In genomic region chr2:170827841-170828532, GRCh38 we compare ENCODE assay signal across 33 cellular contexts. TPM values are rescaled to one million over a fixed set of nuclear protein-coding genes. Genes with fewer than 3 reads are reported as not detected.
A peak's percentile ranks its signal among the peaks of the same experiment; 100 is the strongest.
DNase-seq lines count a peak whose midpoint lies in the region; FAIRE-seq and TF ChIP-seq lines count a peak whose summit lies in the region.
"Had no signal": no experiment of that assay in that cellular context is flagged by ENCODE, and none has a peak within 500 bp of the region (broad histone marks: within the 10 kb centered on the region; RNA-seq: fewer than 3 reads in every experiment).

No MANE protein-coding gene starts in this region.

- no peak overlapping the region for H3K27ac ChIP-seq in HEK293 (ENCODE audit: extremely low read depth, low read depth, low read length)
- no peak overlapping the region for H3K27ac ChIP-seq in H1 (ENCODE audit: low read depth, low read length)
- no peak overlapping the region for H3K27ac ChIP-seq in osteoblast (ENCODE audit: low read depth, low read length)
- H3K27ac ChIP-seq: BLaER1 had no signal

- H3K23me2 ChIP-seq in H1 (ENCODE audit: low read depth, low read length), result peaks cover 9% of the 10 kb centered on the region; the same call in 1 of the 2 replicates

- H3K18ac ChIP-seq in H1 (ENCODE audit: extremely low read depth, low read length), result no peak overlapping the region

- H3K79me2 ChIP-seq in H1 (ENCODE audit: control insufficient read depth in 1 of 2, insufficient read depth in 2 of 2, low read length in 2 of 2) (no peaks in the 10 kb centered on the region), osteoblast (ENCODE audit: insufficient read depth, low read length) (no peaks in the 10 kb centered on the region)

- no peak overlapping the region for H2BK5ac ChIP-seq in H1 (ENCODE audit: low read depth, low read length)

- H3K27me3 ChIP-seq in H1 (replicated peaks in 1 of 4; ENCODE audit: control insufficient read depth in 3 of 4, extremely low read depth in 1 of 4, insufficient read depth in 3 of 4, low read length in 3 of 4) (peaks cover 8 to 44% (median 36%) of the 10 kb centered on the region in 4 experiments), osteoblast (ENCODE audit: insufficient read depth, low read length) (peaks cover 48% of the 10 kb centered on the region)

- H4K8ac ChIP-seq in H1 (ENCODE audit: extremely low read depth, insufficient read depth, low read length), result no peak overlapping the region

- H3K36me3 ChIP-seq in HEK293 (ENCODE audit: control insufficient read depth in 2 of 2, insufficient read depth in 1 of 2, low read length in 2 of 2) (peaks cover 0 to 19% of the 10 kb centered on the region in 2 experiments; a peak in 2 of 3 replicates), H1 (ENCODE audit: control insufficient read depth in 2 of 4, insufficient read depth in 4 of 4, low read length in 3 of 4) (no peaks in the 10 kb centered on the region; a peak in 1 of 8 replicates), osteoblast (ENCODE audit: insufficient read depth, low read length) (no peaks in the 10 kb centered on the region)
- H3K36me3 ChIP-seq: BE2C, BLaER1 had no signal

- POLR2A ChIA-PET in HEK293 (lab: Yijun Ruan, JAX), result no interaction called here
- POLR2A ChIA-PET in H1 (lab: Charles Lee; ENCODE audit: partially characterized antibody), result no interaction called here

- H3K23ac ChIP-seq in H1 (ENCODE audit: insufficient read length), result no peak overlapping the region

- no peak overlapping the region; the same call in 1 of the 2 replicates for H2BK12ac ChIP-seq in H1 (ENCODE audit: low read depth, low read length)

- no peaks in the 10 kb centered on the region for H3K79me1 ChIP-seq in H1 (ENCODE audit: low read depth, low read length)

- H2AK5ac ChIP-seq in H1 (ENCODE audit: low read depth, low read length), result peak overlapping the region; percentile 93; the same call in 1 of the 2 replicates

- H2BK15ac ChIP-seq in H1 (ENCODE audit: low read length), result no peak overlapping the region

- TF ChIP-seq POLR2A in H1 (IDR thresholded peaks at IDR 0.05; ENCODE audit: control extremely low read depth in 1 of 2, low read depth in 2 of 2, low read length in 2 of 2), result no peak

- FAIRE-seq in H1 (lab: Jason Lieb, UNC), result no peak
- FAIRE-seq: A204.1, GM12878, GM12892, GM18507, GM19239 had no signal

- H3K4me1 ChIP-seq in HEK293 (ENCODE audit: control insufficient read depth, insufficient read depth, low read length) (no peaks in the 10 kb centered on the region), H1 (replicated peaks in 1 of 4; ENCODE audit: control insufficient read depth in 3 of 4, insufficient read depth in 4 of 4, low read length in 3 of 4) (peaks cover 0 to 7% (median 5%) of the 10 kb centered on the region in 4 experiments; a peak in 5 of 7 replicates), osteoblast (ENCODE audit: insufficient read depth, low read length) (no peaks in the 10 kb centered on the region)
- H3K4me1 ChIP-seq: BE2C, BLaER1 had no signal

- no peak for TF ChIP-seq EP300 in H1 (IDR thresholded peaks at IDR 0.05; ENCODE audit: borderline replicate concordance in 1 of 2, low read depth in 2 of 2, low read length in 2 of 2)

- H2AFZ ChIP-seq in H1 (ENCODE audit: low read length) (no peak overlapping the region), osteoblast (ENCODE audit: low read length) (no peak overlapping the region)

- H3K14ac ChIP-seq in H1 (ENCODE audit: insufficient read length), result no peak overlapping the region

- H4K20me1 ChIP-seq in H1 (replicated peaks in 1 of 2; ENCODE audit: control insufficient read depth in 1 of 2, insufficient read depth in 2 of 2, low read length in 2 of 2), result no peaks in the 10 kb centered on the region
- H4K20me1 ChIP-seq in osteoblast (ENCODE audit: insufficient read depth, low read length), result no peaks in the 10 kb centered on the region
- H4K20me1 ChIP-seq: BLaER1 had no signal

- DNase-seq in NAMALWA (ENCODE audit: low spot score) (peak; percentile 19), H1 (ENCODE audit: low read depth in 1 of 2, low spot score in 2 of 2) (no peak), osteoblast (ENCODE audit: insufficient read length, low spot score, missing footprints) (peak; percentile 42), iPS-NIHi7 (ENCODE audit: extremely low spot score) (no peak), NCI-H1436 (lab: John Stamatoyannopoulos, UW) (no peak), NCI-H2171 (lab: John Stamatoyannopoulos, UW) (no peak), HK-2 (ENCODE audit: unreplicated experiment) (no peak)
- DNase-seq: 8988T; ACHN; BE2C; C1 segment of cervical spinal cord; CD4-positive, alpha-beta memory T cell; CD4-positive, CD25-positive, alpha-beta regulatory T cell; CD8-positive, alpha-beta memory T cell; COR-L47; DMS 273 treated with DMSO at 0.1 percent for 48 hours; DMS153; DMS53; DMS79; DND-41; EL; GDM1 had no signal

- H2BK20ac ChIP-seq in H1 (ENCODE audit: low read length), result no peak overlapping the region

- H3K4me2 ChIP-seq in H1 (ENCODE audit: insufficient read depth in 1 of 2, low read depth in 2 of 2, low read length in 2 of 2), result no peak overlapping the region
- H3K4me2 ChIP-seq in osteoblast (ENCODE audit: insufficient read depth, low read length), result no peak overlapping the region
- H3K4me2 ChIP-seq: BLaER1 had no signal

- no peak overlapping the region for H3K9ac ChIP-seq in H1 (replicated peaks in 1 of 4; ENCODE audit: extremely low read depth in 1 of 4, low read depth in 3 of 4, low read length in 3 of 4)
- H3K9ac ChIP-seq: BLaER1 had no signal

- no peak for TF ChIP-seq CTCF in HEK293 (tag by site-specific recombination; IDR thresholded peaks at IDR 0.05)
- TF ChIP-seq CTCF in H1 (IDR thresholded peaks at IDR 0.05; ENCODE audit: control extremely low read depth in 1 of 3, insufficient read depth in 1 of 3, low read depth in 1 of 3, low read length in 3 of 3), result no peak
- TF ChIP-seq CTCF in osteoblast (IDR thresholded peaks at IDR 0.05; ENCODE audit: extremely low read depth, low read depth, low read length), result no peak

- H3K4ac ChIP-seq in H1 (replicated peaks; ENCODE audit: insufficient read length, low read depth, low read length), result no peak overlapping the region

- TF ChIP-seq RAD21 in H1 (IDR thresholded peaks at IDR 0.05 in 1 of 2, conservative IDR thresholded peaks at IDR 0.05 in 1 of 2; ENCODE audit: low read depth in 2 of 2, low read length in 2 of 2), result no peak

- no peak overlapping the region for H3K4me3 ChIP-seq in HEK293 (ENCODE audit: low read depth, low read length)
- no peak overlapping the region for H3K4me3 ChIP-seq in H1 (ENCODE audit: extremely low read depth in 1 of 4, insufficient read depth in 2 of 4, low read depth in 3 of 4, low read length in 4 of 4)
- no peak overlapping the region for H3K4me3 ChIP-seq in osteoblast (ENCODE audit: insufficient read depth, low read length)
- H3K4me3 ChIP-seq: BLaER1, GM12878 had no signal

- WGBS in H1 (ENCODE audit: extremely low coverage in 1 of 2, insufficient coverage in 1 of 2, insufficient read length in 1 of 2, insufficient replicate concordance in 2 of 2, low coverage in 1 of 2, low lambda C conversion rate in 2 of 2, missing lambda C conversion rate in 1 of 2), 2 experiments, result 84% methylated on average over 6 of the region's 6 CpGs; no CpG with 5 or more reads in 1 of the 2 experiments

- no peak overlapping the region for H4K91ac ChIP-seq in H1 (replicated peaks; ENCODE audit: insufficient read length, low read length)

- CTCF ChIA-PET in HEK293 (lab: Yijun Ruan, JAX) (interaction anchor here (0.6 to 0.9 kb wide), 2 partner anchors 10 to 579 kb away, joined by 3 read pairs; no protein-coding TSS in a partner anchor), H1 (lab: Charles Lee; ENCODE audit: partially characterized antibody) (interaction anchor here (1.0 to 1.8 kb wide), 3 partner anchors 17 to 35 kb away, joined by 3 to 5 read pairs (median 4); no protein-coding TSS in a partner anchor)

- H4K5ac ChIP-seq in H1 (ENCODE audit: insufficient read length, low read depth, low read length), result no peak overlapping the region

- H3K9me3 ChIP-seq in HEK293 (ENCODE audit: control insufficient read depth, insufficient read depth, low read depth, low read length) (no peaks in the 10 kb centered on the region), H1 (ENCODE audit: insufficient read depth in 2 of 2, low read depth in 1 of 2, low read length in 1 of 2) (no peaks in the 10 kb centered on the region), osteoblast (ENCODE audit: low read depth, low read length) (no peaks in the 10 kb centered on the region)
- H3K9me3 ChIP-seq: BE2C had no signal

- H2BK120ac ChIP-seq in H1 (replicated peaks; ENCODE audit: low read depth, low read length), result no peak overlapping the region

- H3K56ac ChIP-seq in H1 (replicated peaks; ENCODE audit: insufficient read length, low read depth, low read length), result no peak overlapping the region

TF ChIP-seq in HEK293, 187 proteins besides CTCF, POLR2A, EP300 and RAD21:
- peak; percentile 51 for TF ChIP-seq ZNF341 (tag by site-specific recombination; IDR thresholded peaks at IDR 0.05; ENCODE audit: low read depth)
- no peak for TF ChIP-seq ZNF169 (tag by site-specific recombination; IDR thresholded peaks at IDR 0.05)

TF ChIP-seq in H1, 55 proteins besides CTCF, POLR2A, EP300 and RAD21 (continues in another document):
- TF ChIP-seq POU5F1 (IDR thresholded peaks at IDR 0.05; ENCODE audit: low read depth, low read length) (no peak), KDM1A (IDR thresholded peaks at IDR 0.05; ENCODE audit: borderline replicate concordance, low read length) (no peak), BACH1 (IDR thresholded peaks at IDR 0.05; ENCODE audit: low read length) (no peak)

RNA-seq across cellular contexts. Expression of gene GAD1, which starts 11.3 kb away (rescaled TPM):
- total RNA-seq in H1 (2021; fragmentation: NEBNext Ultra II Directional; extraction: Animal tissue kit (Norgen Biotek cat#: 25700)), result 0.34 and 0.65 TPM in 2 replicates
- 1.0 and 1.1 TPM in 2 replicates for polyA plus RNA-seq in H1 (2011; rRNA removed)
- polyA plus RNA-seq in H1 (2011; cell fraction: cytosol; rRNA removed), result 0.87 TPM
- 2.7 TPM for polyA plus RNA-seq in H1 (2011; cell fraction: nucleus; rRNA removed)
- polyA plus RNA-seq in H1 (2012, experiment 1 of 2), result 1.0 to 1.8 TPM (median 1.4 TPM) in 4 replicates
- 1.4 TPM for polyA plus RNA-seq in H1 (2012, experiment 2 of 2)
- 0.22 TPM for polyA plus RNA-seq in H1 (2013, experiment 1 of 2)
- 0.18 TPM for polyA plus RNA-seq in H1 (2013, experiment 2 of 2)
- polyA minus RNA-seq in H1 (2011; rRNA and poly(A)+ RNA removed), result 0.38 and 1.2 TPM in 2 replicates
- polyA minus RNA-seq in H1 (2011; cell fraction: cytosol; rRNA and poly(A)+ RNA removed), result not detected
- polyA minus RNA-seq in H1 (2011; cell fraction: nucleus; rRNA and poly(A)+ RNA removed), result 1.9 TPM
- total RNA-seq in osteoblast, result 0.36 and 0.59 TPM in 2 replicates
- total RNA-seq: CD4-positive, alpha-beta memory T cell; CD4-positive, CD25-positive, alpha-beta regulatory T cell had no signal
- polyA plus RNA-seq: AG04450; CD14-positive monocyte; CD4-positive, alpha-beta memory T cell; CD4-positive, CD25-positive, alpha-beta regulatory T cell; CD8-positive, alpha-beta memory T cell had no signal

RNA-seq across cellular contexts. Expression of gene ERICH2, which starts 57.8 kb away (rescaled TPM):
- total RNA-seq in H1 (2021; fragmentation: NEBNext Ultra II Directional; extraction: Animal tissue kit (Norgen Biotek cat#: 25700)), result 2.0 and 2.1 TPM in 2 replicates
- 0.20 TPM in 1 of 2 replicates, not detected in the other for polyA plus RNA-seq in H1 (2011; rRNA removed)
- polyA plus RNA-seq in H1 (2011; cell fraction: cytosol; rRNA removed), result not detected
- not detected for polyA plus RNA-seq in H1 (2011; cell fraction: nucleus; rRNA removed)
- 0.66 to 2.6 TPM (median 1.9 TPM) in 4 replicates for polyA plus RNA-seq in H1 (2012, experiment 1 of 2)
- polyA plus RNA-seq in H1 (2012, experiment 2 of 2), result 0.96 TPM
- 1.5 TPM for polyA plus RNA-seq in H1 (2013, experiment 1 of 2)
- polyA plus RNA-seq in H1 (2013, experiment 2 of 2), result 1.4 TPM
- not detected in 2 replicates for polyA minus RNA-seq in H1 (2011; rRNA and poly(A)+ RNA removed)
- not detected for polyA minus RNA-seq in H1 (2011; cell fraction: cytosol; rRNA and poly(A)+ RNA removed)
- not detected for polyA minus RNA-seq in H1 (2011; cell fraction: nucleus; rRNA and poly(A)+ RNA removed)
- 0.59 TPM in 1 of 2 replicates, not detected in the other for total RNA-seq in osteoblast
- total RNA-seq: A673; CD4-positive, alpha-beta memory T cell; CD4-positive, CD25-positive, alpha-beta regulatory T cell; CD8-positive, alpha-beta memory T cell; Daoy; GM12878 had no signal
- polyA plus RNA-seq: AG04450; CD14-positive monocyte; CD4-positive, CD25-positive, alpha-beta regulatory T cell; CD8-positive, alpha-beta memory T cell; GM12878 had no signal

Comparison
In these comparisons a context has a peak if more than half of its experiments do, and no peak if none do; other contexts are left out.
1. DNase-seq: peak in NAMALWA (single experiment) and osteoblast (single experiment); none in H1 (0 of 2), iPS-NIHi7 (single experiment), NCI-H1436 (single experiment), NCI-H2171 (single experiment) and HK-2 (single experiment).